Comparison of ENCODE assay signal across 15 cellular contexts in the genomic region with DNA sequence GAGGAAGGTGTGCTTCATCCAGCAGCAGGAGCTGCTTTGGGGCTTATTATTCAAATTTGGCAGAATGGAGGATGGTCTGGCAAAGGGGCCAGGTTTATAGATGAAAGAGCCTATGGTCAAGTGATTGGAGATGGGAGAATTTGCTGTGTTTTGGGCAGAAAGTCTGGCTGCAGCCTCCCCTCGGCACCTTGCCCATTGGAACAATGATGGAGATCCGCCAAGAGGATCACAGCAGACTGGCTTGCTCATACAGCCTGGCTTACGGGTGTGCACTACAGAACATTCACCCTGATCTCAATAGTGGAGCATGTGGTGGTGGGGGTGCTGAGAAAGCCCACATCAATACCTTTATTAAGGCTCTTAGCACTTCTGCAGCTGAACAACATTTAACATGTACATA.
A peak's percentile ranks its signal among the peaks of the same experiment; 100 is the strongest.
DNase-seq lines count a peak whose midpoint lies in the region; ATAC-seq and TF ChIP-seq lines count a peak whose summit lies in the region.
"Had no signal": no experiment of that assay in that cellular context is flagged by ENCODE, and none has a peak within 500 bp of the region (broad histone marks: within the 10 kb centered on the region; RNA-seq: fewer than 3 reads in every experiment).

No MANE protein-coding gene starts in this region.

- CTCF ChIA-PET in activated CD8-positive, alpha-beta T cell treated with anti-CD3 and anti-CD28 coated beads, Interleukin-2, amount 10 ng/mL, durations not matched to agents 7 days and 5 days (lab: Charles Lee) = no interaction called here

- no peaks in the 10 kb centered on the region for H3K36me3 Mint-ChIP-seq in T-helper 17 cell (ENCODE audit: low read depth)
- no peaks in the 10 kb centered on the region for H3K36me3 Mint-ChIP-seq in activated CD8-positive, alpha-beta T cell treated with anti-CD3 and anti-CD28 coated beads, Interleukin-2, amount 10 ng/mL, durations not matched to agents 7 days and 5 days (ENCODE audit: low read depth)
- H3K36me3 Mint-ChIP-seq: activated CD8-positive, alpha-beta memory T cell treated with anti-CD3 and anti-CD28 coated beads, Interleukin-2, amount 10 ng/mL, durations not matched to agents 7 days and 5 days; mesothelial cell of epicardium had no signal

- no peaks in the 10 kb centered on the region for H3K9me3 ChIP-seq in T-helper 17 cell (ENCODE audit: control insufficient read depth, low read length, poor library complexity, severe bottlenecking)
- H3K9me3 ChIP-seq: esophagus squamous epithelium, transverse colon had no signal

- no peak overlapping the region for H3K27ac Mint-ChIP-seq in T-helper 17 cell
- H3K27ac Mint-ChIP-seq in activated CD8-positive, alpha-beta T cell treated with anti-CD3 and anti-CD28 coated beads, Interleukin-2, amount 10 ng/mL, durations not matched to agents 7 days and 5 days = no peak overlapping the region
- H3K27ac Mint-ChIP-seq: activated CD8-positive, alpha-beta memory T cell treated with anti-CD3 and anti-CD28 coated beads, Interleukin-2, amount 10 ng/mL, durations not matched to agents 7 days and 5 days; activated naive CD4-positive, alpha-beta T cell treated with anti-CD3 and anti-CD28 coated beads for 36 hours; mesothelial cell of epicardium had no signal

- H3K4me3 Mint-ChIP-seq in T-helper 17 cell = no peak overlapping the region
- H3K4me3 Mint-ChIP-seq in activated CD8-positive, alpha-beta T cell treated with anti-CD3 and anti-CD28 coated beads, Interleukin-2, amount 10 ng/mL, durations not matched to agents 7 days and 5 days = no peak overlapping the region
- H3K4me3 Mint-ChIP-seq: activated CD8-positive, alpha-beta memory T cell treated with anti-CD3 and anti-CD28 coated beads, Interleukin-2, amount 10 ng/mL, durations not matched to agents 7 days and 5 days; activated naive CD4-positive, alpha-beta T cell treated with anti-CD3 and anti-CD28 coated beads for 36 hours; mesothelial cell of epicardium had no signal

- peak; percentile 70 for DNase-seq in AG20443 (ENCODE audit: low spot score)
- DNase-seq in NCI-H1694 (lab: John Stamatoyannopoulos, UW) = peak; percentile 65
- peak; percentile 87 for DNase-seq in cerebellar cortex (ENCODE audit: low spot score)
- peak; percentile 75 to 93 for DNase-seq in lung microvascular endothelial cell (ENCODE audit: low read depth in 2 of 2)
- DNase-seq in T-helper 17 cell = no peak
- DNase-seq in activated CD8-positive, alpha-beta T cell treated with anti-CD3 and anti-CD28 coated beads, Interleukin-2, amount 10 ng/mL, durations not matched to agents 7 days and 5 days = no peak
- no peak for DNase-seq in cortex of kidney (lab: John Stamatoyannopoulos, UW)
- DNase-seq: activated CD8-positive, alpha-beta memory T cell treated with anti-CD3 and anti-CD28 coated beads, Interleukin-2, amount 10 ng/mL, durations not matched to agents 7 days and 5 days; activated naive CD4-positive, alpha-beta T cell treated with anti-CD3 and anti-CD28 coated beads for 36 hours; AML-193; esophagus squamous epithelium; NCI-H187 treated with DMSO at 0.1 percent for 48 hours; transverse colon had no signal

- POLR2A ChIA-PET in activated CD8-positive, alpha-beta T cell treated with anti-CD3 and anti-CD28 coated beads, Interleukin-2, amount 10 ng/mL, durations not matched to agents 7 days and 5 days (lab: Charles Lee) = no interaction called here

- no peaks in the 10 kb centered on the region for H3K4me1 Mint-ChIP-seq in T-helper 17 cell
- no peaks in the 10 kb centered on the region for H3K4me1 Mint-ChIP-seq in activated CD8-positive, alpha-beta T cell treated with anti-CD3 and anti-CD28 coated beads, Interleukin-2, amount 10 ng/mL, durations not matched to agents 7 days and 5 days (ENCODE audit: low read depth)
- H3K4me1 Mint-ChIP-seq: activated CD8-positive, alpha-beta memory T cell treated with anti-CD3 and anti-CD28 coated beads, Interleukin-2, amount 10 ng/mL, durations not matched to agents 7 days and 5 days had no signal

- no peaks in the 10 kb centered on the region for H3K9me3 Mint-ChIP-seq in activated CD8-positive, alpha-beta T cell treated with anti-CD3 and anti-CD28 coated beads, Interleukin-2, amount 10 ng/mL, durations not matched to agents 7 days and 5 days (ENCODE audit: insufficient read depth)
- H3K9me3 Mint-ChIP-seq: activated naive CD4-positive, alpha-beta T cell treated with anti-CD3 and anti-CD28 coated beads for 36 hours; mesothelial cell of epicardium had no signal

- H3K27me3 Mint-ChIP-seq in T-helper 17 cell = peaks cover 65% of the 10 kb centered on the region
- peaks cover 2% of the 10 kb centered on the region for H3K27me3 Mint-ChIP-seq in activated CD8-positive, alpha-beta T cell treated with anti-CD3 and anti-CD28 coated beads, Interleukin-2, amount 10 ng/mL, durations not matched to agents 7 days and 5 days (ENCODE audit: low read depth)

- ATAC-seq in T-helper 17 cell (no peak), SK-N-SH treated with all-trans-retinoic acid at 6 μM for 48 hours (no peak)
- no peak for ATAC-seq in activated CD8-positive, alpha-beta T cell treated with anti-CD3 and anti-CD28 coated beads, Interleukin-2, amount 10 ng/mL, durations not matched to agents 7 days and 5 days
- ATAC-seq: activated CD8-positive, alpha-beta memory T cell treated with anti-CD3 and anti-CD28 coated beads, Interleukin-2, amount 10 ng/mL, durations not matched to agents 7 days and 5 days had no signal

TF ChIP-seq in SK-N-SH treated with all-trans-retinoic acid at 6 μM for 48 hours, 23 proteins besides CTCF, POLR2A, EP300 and RAD21 (continues in another document):
- TF ChIP-seq OSR1 (CRISPR knock-in tag; IDR thresholded peaks at IDR 0.05) (no peak), CSDC2 (CRISPR knock-in tag; IDR thresholded peaks at IDR 0.05) (no peak), ESRRG (CRISPR knock-in tag; IDR thresholded peaks at IDR 0.05) (no peak), ZNF565 (CRISPR knock-in tag; conservative IDR thresholded peaks at IDR 0.05; ENCODE audit: low read depth) (no peak), TSHZ2 (CRISPR knock-in tag; IDR thresholded peaks at IDR 0.05) (no peak), ARNTL (CRISPR knock-in tag; IDR thresholded peaks at IDR 0.05; ENCODE audit: borderline replicate concordance, low read depth) (no peak), GLIS3 (CRISPR knock-in tag; IDR thresholded peaks at IDR 0.05) (no peak), ZFP3 (CRISPR knock-in tag; IDR thresholded peaks at IDR 0.05) (no peak), ZFP30 (CRISPR knock-in tag; IDR thresholded peaks at IDR 0.05) (no peak), SNAI2 (CRISPR knock-in tag; IDR thresholded peaks at IDR 0.05) (no peak), POU6F1 (CRISPR knock-in tag; IDR thresholded peaks at IDR 0.05; ENCODE audit: borderline replicate concordance, low read depth) (no peak), CSRNP3 (CRISPR knock-in tag; IDR thresholded peaks at IDR 0.05) (no peak), TOX (CRISPR knock-in tag; IDR thresholded peaks at IDR 0.05; ENCODE audit: borderline replicate concordance) (no peak)

Comparison
In these comparisons a context has a peak if more than half of its experiments do, and no peak if none do; other contexts are left out.
1. DNase-seq: peak in AG20443 (single experiment), NCI-H1694 (single experiment), cerebellar cortex (single experiment) and lung microvascular endothelial cell (2 of 2); none in T-helper 17 cell (0 of 3), activated CD8-positive, alpha-beta T cell treated with anti-CD3 and anti-CD28 coated beads, Interleukin-2, amount 10 ng/mL, durations not matched to agents 7 days and 5 days (single experiment) and cortex of kidney (single experiment).